24 cellular contexts compared by ENCODE assay signal in genomic region chr17:71902931-71903506, GRCh38.
DNase-seq lines count a peak whose midpoint lies in the region; ATAC-seq and TF ChIP-seq lines count a peak whose summit lies in the region.
"Had no signal": no experiment of that assay in that cellular context is flagged by ENCODE, and none has a peak within 500 bp of the region (broad histone marks: within the 10 kb centered on the region; RNA-seq: fewer than 3 reads in every experiment).

No MANE protein-coding gene starts in this region.

- TF ChIP-seq POLR2A in thyroid gland (IDR thresholded peaks at IDR 0.05): no peak

- DNase-seq in GM03348 (ENCODE audit: low spot score) (peak; percentile 9), RWPE2 (ENCODE audit: low spot score) (no peak), fibroblast of peridontal ligament (ENCODE audit: extremely low read depth) (peak; percentile 42), skeletal muscle cell (ENCODE audit: low read depth) (peak; percentile 25), thyroid gland (no peak), left lobe of liver (ENCODE audit: low spot score) (no peak)
- DNase-seq: activated CD4-positive, alpha-beta T cell treated with anti-CD3 and anti-CD28 coated beads for 36 hours; activated naive CD4-positive, alpha-beta T cell treated with anti-CD3 and anti-CD28 coated beads, Interleukin-2, amount 50 U/mL, for 16 hours; CD8-positive, alpha-beta memory T cell; H7; islet precursor cell; MG63; naive thymus-derived CD8-positive, alpha-beta T cell; NCI-H1436; NCI-H2171; NCI-H748 treated with DMSO at 0.1 percent for 48 hours; ovary; right lobe of liver; SHP77 treated with DMSO at 0.1 percent for 48 hours; T-cell had no signal

- no peak for ATAC-seq in RWPE2 (ENCODE audit: low read depth)
- no peak for ATAC-seq in left lobe of liver
- no peak for ATAC-seq in HG02678 (IDR thresholded peaks at IDR 0.05; ENCODE audit: unreplicated experiment)
- ATAC-seq: activated CD4-positive, alpha-beta T cell treated with anti-CD3 and anti-CD28 coated beads for 36 hours; naive thymus-derived CD8-positive, alpha-beta T cell; T-cell had no signal

- no peak for TF ChIP-seq CTCF in RWPE2 (IDR thresholded peaks at IDR 0.05; ENCODE audit: poor library complexity, severe bottlenecking)
- TF ChIP-seq CTCF in thyroid gland (IDR thresholded peaks at IDR 0.05): no peak

- H3K36me3 ChIP-seq in RWPE2 (ENCODE audit: low read depth): 0 out of 2 replicates have a peak, but pooled peaks cover 2% of the 10 kb centered on the region
- H3K36me3 ChIP-seq in thyroid gland: no peaks in the 10 kb centered on the region
- H3K36me3 ChIP-seq: ascending aorta, MG63, ovary, right lobe of liver, suprapubic skin had no signal

- H3K27me3 ChIP-seq in RWPE2 (ENCODE audit: insufficient read depth, poor library complexity, severe bottlenecking) (no peaks in the 10 kb centered on the region), thyroid gland (no peaks in the 10 kb centered on the region)
- H3K27me3 ChIP-seq: ascending aorta, hepatocyte, MG63, ovary, right lobe of liver, suprapubic skin had no signal

- H3K9me3 ChIP-seq in RWPE2 (ENCODE audit: severe bottlenecking) (no peaks in the 10 kb centered on the region), thyroid gland (no peaks in the 10 kb centered on the region)
- H3K9me3 ChIP-seq: ascending aorta, MG63, ovary, right lobe of liver, suprapubic skin had no signal

- intact Hi-C loops in thyroid gland (cut with DNase I): no loop called here

- H3K4me3 ChIP-seq in RWPE2 (ENCODE audit: severe bottlenecking): no peak overlapping the region
- H3K4me3 ChIP-seq in skeletal muscle cell (ENCODE audit: low read depth, low read length): no peak overlapping the region
- no peak overlapping the region for H3K4me3 ChIP-seq in thyroid gland (replicated peaks in 1 of 3)
- H3K4me3 ChIP-seq: ascending aorta, hepatocyte, MG63, ovary, right lobe of liver, suprapubic skin had no signal

- H3K27ac ChIP-seq in RWPE2 (ENCODE audit: poor library complexity, severe bottlenecking): peak overlapping the region; percentile 84
- no peak overlapping the region for H3K27ac ChIP-seq in thyroid gland
- H3K27ac ChIP-seq: ascending aorta, hepatocyte, ovary, right lobe of liver, suprapubic skin had no signal

- H3K4me1 ChIP-seq in RWPE2 (ENCODE audit: insufficient read depth, poor library complexity, severe bottlenecking) (peaks cover 44% of the 10 kb centered on the region), thyroid gland (peaks cover 11 to 13% of the 10 kb centered on the region in 2 donors)
- H3K4me1 ChIP-seq: suprapubic skin had no signal

- WGBS in thyroid gland, 2 donors: 85 to 87% methylated on average over 3 of the region's 3 CpGs

Comparison
In these comparisons a context has a peak if more than half of its experiments do, and no peak if none do; other contexts are left out.
1. DNase-seq: peak in GM03348 (single experiment), fibroblast of peridontal ligament (single experiment) and skeletal muscle cell (single experiment); none in RWPE2 (single experiment), thyroid gland (0 of 2) and left lobe of liver (single experiment).